Comparison of ENCODE assay signal across 25 cellular contexts in the genomic region with DNA sequence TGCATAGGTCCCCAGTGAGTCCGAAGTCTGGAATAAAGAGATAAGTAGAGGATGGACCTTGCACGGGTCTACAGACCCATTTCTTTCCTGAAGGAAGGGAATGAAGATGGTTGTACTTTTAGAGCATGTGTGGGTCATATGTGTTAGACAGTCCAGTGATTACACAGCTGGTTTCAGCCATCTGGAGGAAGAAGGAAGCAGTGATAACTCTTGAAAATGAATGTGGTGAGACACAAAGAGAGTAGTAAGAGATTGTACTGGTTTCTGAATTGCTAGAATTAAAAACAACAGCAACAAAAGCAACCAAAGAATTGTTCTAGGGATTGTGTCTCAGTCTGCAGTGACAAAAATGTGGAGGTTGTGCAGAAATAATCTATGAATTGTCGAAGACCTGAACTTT.
"Had no signal": no experiment of that assay in that cellular context is flagged by ENCODE, and none has a peak within 500 bp of the region (broad histone marks: within the 10 kb centered on the region; RNA-seq: fewer than 3 reads in every experiment).

No MANE protein-coding gene starts in this region.

- H3K4me3 ChIP-seq: gastroesophageal sphincter, right lobe of liver, testis, transverse colon had no signal

- FAIRE-seq: astrocyte, endothelial cell of umbilical vein, kidney had no signal

- DNase-seq: activated CD4-positive, alpha-beta T cell treated with anti-CD3 and anti-CD28 coated beads for 48 hours; activated CD4-positive, alpha-beta T cell treated with anti-CD3 and anti-CD28 coated beads, Interleukin-2, amount 50 U/mL, for 48 hours; activated CD8-positive, alpha-beta memory T cell treated with anti-CD3 and anti-CD28 coated beads for 24 hours; activated gamma-delta T cell treated with Interleukin-2 at 50 U/mL for 16 hours; activated naive CD4-positive, alpha-beta T cell treated with anti-CD3 and anti-CD28 coated beads, Interleukin-2, amount 50 U/mL, for 16 hours; activated T-cell treated with anti-CD3 and anti-CD28 coated beads, Interleukin-2, amount 50 U/mL, for 1 hour; amniotic stem cell; brain microvascular endothelial cell; caudate nucleus; hippocampal formation; immature natural killer cell; kidney; left colon; mammary epithelial cell; nephron progenitor cell; right lobe of liver; stimulated activated CD4-positive, alpha-beta T cell treated with anti-CD3 and anti-CD28 coated beads, Interleukin-2, amount 100 ng/mL, for 48 hours; stimulated activated naive CD8-positive, alpha-beta T cell treated with anti-CD3 and anti-CD28 coated beads, Interleukin-15, Interleukin-2, amounts not matched to agents 100 U/mL and 50 U/mL, for 24 hours; testis; transverse colon; WERI-Rb-1 had no signal

- ATAC-seq: activated CD4-positive, CD25-positive, alpha-beta regulatory T cell treated with anti-CD3 and anti-CD28 coated beads, Interleukin-2, amount 50 U/mL, for 24 hours; gastroesophageal sphincter; left colon; right lobe of liver; stimulated activated naive CD8-positive, alpha-beta T cell treated with anti-CD3 and anti-CD28 coated beads, Interleukin-15, Interleukin-2, amounts not matched to agents 100 U/mL and 50 U/mL, for 24 hours had no signal
